ENCODE assay signal across 13 cellular contexts in genomic region chr1:40856656-40857302, GRCh38. TPM values are rescaled to one million over a fixed set of nuclear protein-coding genes. Genes with fewer than 3 reads are reported as not detected.
A peak's percentile ranks its signal among the peaks of the same experiment; 100 is the strongest.
DNase-seq lines count a peak whose midpoint lies in the region; ATAC-seq and TF ChIP-seq lines count a peak whose summit lies in the region.
"Had no signal": no experiment of that assay in that cellular context is flagged by ENCODE, and none has a peak within 500 bp of the region (broad histone marks: within the 10 kb centered on the region; RNA-seq: fewer than 3 reads in every experiment).

No MANE protein-coding gene starts in this region.

- peaks cover 12% of the 10 kb centered on the region for H3K27me3 Mint-ChIP-seq in neural progenitor cell (ENCODE audit: insufficient read depth, low read depth)

- TF ChIP-seq CTCF in WERI-Rb-1 (IDR thresholded peaks at IDR 0.05; ENCODE audit: low read depth, low read length): no peak
- no peak for TF ChIP-seq CTCF in neural progenitor cell (IDR thresholded peaks at IDR 0.05)
- TF ChIP-seq CTCF in heart left ventricle (IDR thresholded peaks at IDR 0.05): no peak

- 79 to 84% (median 84%) methylated on average over 9 of the region's 9 CpGs for WGBS in heart left ventricle, 4 donors

- H3K9me3 Mint-ChIP-seq in neural progenitor cell: no peaks in the 10 kb centered on the region
- H3K9me3 Mint-ChIP-seq: CD8-positive, alpha-beta T cell; H9 had no signal

- no peak for TF ChIP-seq POLR2A in heart left ventricle (IDR thresholded peaks at IDR 0.05)

- peaks cover 10% of the 10 kb centered on the region for H3F3A ChIP-seq in neural progenitor cell (ENCODE audit: low read depth)

- no peaks in the 10 kb centered on the region for H3K27me3 ChIP-seq in WERI-Rb-1 (ENCODE audit: insufficient read depth, low read depth, severe bottlenecking)
- H3K27me3 ChIP-seq in neural progenitor cell: peaks cover 37% of the 10 kb centered on the region
- no peaks in the 10 kb centered on the region for H3K27me3 ChIP-seq in heart left ventricle

- H2AFZ ChIP-seq in neural progenitor cell (replicated peaks): no peak overlapping the region

- H3K36me3 Mint-ChIP-seq in neural progenitor cell: no peaks in the 10 kb centered on the region
- H3K36me3 Mint-ChIP-seq: CD8-positive, alpha-beta T cell had no signal

- H3K9ac ChIP-seq in neural progenitor cell: no peak overlapping the region
- H3K9ac ChIP-seq: BLaER1 treated with 17β-estradiol and CSF1 and Interleukin-3, amounts not matched to agents 10 nM and 100 nM had no signal

- no peaks in the 10 kb centered on the region for H3K9me3 ChIP-seq in WERI-Rb-1 (ENCODE audit: severe bottlenecking)
- no peaks in the 10 kb centered on the region for H3K9me3 ChIP-seq in neural progenitor cell (ENCODE audit: low read depth)
- no peaks in the 10 kb centered on the region for H3K9me3 ChIP-seq in heart left ventricle
- H3K9me3 ChIP-seq: BLaER1 treated with 17β-estradiol and CSF1 and Interleukin-3, amounts not matched to agents 10 nM and 100 nM had no signal

- no peaks in the 10 kb centered on the region for H3K79me2 ChIP-seq in neural progenitor cell (ENCODE audit: low read depth)

- H3K4me1 Mint-ChIP-seq in neural progenitor cell: peaks cover 22% of the 10 kb centered on the region

- no peak overlapping the region for H3K4me3 ChIP-seq in WERI-Rb-1 (ENCODE audit: low read depth, low read length)
- no peak overlapping the region for H3K4me3 ChIP-seq in neural progenitor cell
- no peak overlapping the region for H3K4me3 ChIP-seq in heart left ventricle
- H3K4me3 ChIP-seq: BLaER1 treated with 17β-estradiol and CSF1 and Interleukin-3, amounts not matched to agents 10 nM and 100 nM had no signal

- ATAC-seq in heart left ventricle (no peak), GM21825 (IDR thresholded peaks at IDR 0.05; ENCODE audit: unreplicated experiment) (no peak)
- ATAC-seq: CD8-positive, alpha-beta T cell had no signal

- H3K4me1 ChIP-seq in neural progenitor cell: peaks cover 19% of the 10 kb centered on the region
- peaks cover 0 to 22% (median 12%) of the 10 kb centered on the region in 12 donors for H3K4me1 ChIP-seq in heart left ventricle

- intact Hi-C loops in heart left ventricle (cut with DNase I): no loop called here

- H3K36me3 ChIP-seq in WERI-Rb-1: no peaks in the 10 kb centered on the region
- H3K36me3 ChIP-seq in neural progenitor cell: no peaks in the 10 kb centered on the region
- H3K36me3 ChIP-seq in heart left ventricle: no peaks in the 10 kb centered on the region
- H3K36me3 ChIP-seq: BLaER1 treated with 17β-estradiol and CSF1 and Interleukin-3, amounts not matched to agents 10 nM and 100 nM had no signal

- no peak overlapping the region for H3K27ac ChIP-seq in WERI-Rb-1
- no peak overlapping the region for H3K27ac ChIP-seq in neural progenitor cell
- no peak overlapping the region for H3K27ac ChIP-seq in heart left ventricle
- H3K27ac ChIP-seq: BLaER1 treated with 17β-estradiol and CSF1 and Interleukin-3, amounts not matched to agents 10 nM and 100 nM had no signal

- peaks cover 12% of the 10 kb centered on the region for H4K20me1 ChIP-seq in neural progenitor cell (ENCODE audit: low read depth)

- no peak overlapping the region for H3K27ac Mint-ChIP-seq in neural progenitor cell
- H3K27ac Mint-ChIP-seq: B cell; CD8-positive, alpha-beta T cell; H9 had no signal

- no peak overlapping the region for H3K4me2 ChIP-seq in neural progenitor cell

- DNase-seq in D341Med (ENCODE audit: low spot score) (peak; percentile 68), NCI-H524 (lab: John Stamatoyannopoulos, UW) (peak; percentile 85 to 88), WERI-Rb-1 (peak; percentile 28), neural progenitor cell (ENCODE audit: low spot score) (peak; percentile 32), heart left ventricle (no peak), GM03348 (ENCODE audit: low spot score) (no peak), KG1 (lab: John Stamatoyannopoulos, UW) (no peak)
- DNase-seq: Calu3; CD8-positive, alpha-beta T cell; H9 had no signal

- no peak overlapping the region for H3K4me3 Mint-ChIP-seq in neural progenitor cell
- H3K4me3 Mint-ChIP-seq: B cell; CD8-positive, alpha-beta T cell; H9 had no signal

RNA-seq across cellular contexts. Expression of gene CITED4, which starts 5.4 kb away (rescaled TPM):
- total RNA-seq in neural progenitor cell (ENCODE audit: low replicate concordance) (0.77 and 12.8 TPM in 2 replicates), heart left ventricle (10 to 100 TPM; 23.7 to 49.5 (median 34.3) TPM)
- 10 to 100 TPM in 1 of 2 donors, 1 to 10 TPM in 1; 3.2 to 19.1 TPM for polyA plus RNA-seq in heart left ventricle

Comparison
In these comparisons a context has a peak if more than half of its experiments do, and no peak if none do; other contexts are left out.
1. DNase-seq: peak in D341Med (single experiment), NCI-H524 (2 of 2), WERI-Rb-1 (single experiment) and neural progenitor cell (single experiment); none in heart left ventricle (0 of 5), GM03348 (single experiment) and KG1 (single experiment).